8 cellular contexts compared by ENCODE assay signal in the genomic region with DNA sequence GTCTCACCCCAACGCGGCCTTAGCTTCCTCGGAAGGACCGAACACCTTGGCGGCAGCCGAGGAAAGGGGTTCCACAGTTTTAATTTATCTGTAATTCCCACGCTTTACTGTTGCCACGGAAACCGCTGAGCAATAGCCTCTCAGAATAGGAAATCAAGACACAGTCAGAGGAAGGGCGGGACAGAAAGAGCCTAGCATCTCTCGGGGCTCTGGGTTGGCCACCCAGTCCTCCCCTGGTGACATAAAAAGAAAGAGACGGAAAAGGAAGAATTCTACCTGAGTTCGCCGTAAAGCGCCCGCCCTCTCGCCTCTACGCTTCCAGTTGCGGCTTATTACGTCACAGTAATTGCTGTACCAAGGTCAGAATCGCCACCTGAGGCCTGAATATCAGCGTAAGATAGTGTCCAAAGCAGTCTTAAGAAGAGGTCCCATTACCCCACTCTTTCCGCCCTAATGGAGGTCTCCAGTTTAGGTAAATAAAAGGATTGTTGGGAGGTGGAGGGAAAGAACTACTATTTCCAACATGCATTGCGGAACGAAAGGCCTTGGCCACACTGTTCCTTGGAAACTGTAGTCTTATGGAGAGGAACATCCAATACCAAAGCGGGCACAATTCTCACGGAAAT. TPM values are rescaled to one million over a fixed set of nuclear protein-coding genes. Genes with fewer than 3 reads are reported as not detected.
A peak's percentile ranks its signal among the peaks of the same experiment; 100 is the strongest.
DNase-seq lines count a peak whose midpoint lies in the region; ATAC-seq, FAIRE-seq and TF ChIP-seq lines count a peak whose summit lies in the region.

No MANE protein-coding gene starts in this region.

- H3K4me3 ChIP-seq in BLaER1 treated with 17β-estradiol and CSF1 and Interleukin-3, amounts not matched to agents 10 nM and 100 nM, result peak overlapping the region; percentile 62 to 88 (median 79)
- H3K4me3 ChIP-seq in dorsolateral prefrontal cortex, result peak overlapping the region; percentile 58 to 98 (median 82)
- peak overlapping the region; percentile 62 to 94 (median 75) for H3K4me3 ChIP-seq in HepG2 (replicated peaks in 1 of 3; ENCODE audit: insufficient read depth in 1 of 3, low read depth in 2 of 3, low read length in 3 of 3)

- peak; percentile 30 for FAIRE-seq in HepG2 (lab: Jason Lieb, UNC)

- CTCF ChIA-PET in HepG2 (lab: Yijun Ruan, JAX; ENCODE audit: low intra/inter-chr PET ratio, low total read pairs), result interaction anchor here (1.0 kb wide), 1 partner anchor 146 kb away, joined by 3 read pairs; no protein-coding TSS in a partner anchor

- TF ChIP-seq POLR2A in HepG2 (IDR thresholded peaks at IDR 0.05; ENCODE audit: insufficient read depth in 1 of 2, low read depth in 2 of 2, low read length in 2 of 2), result peak in 1 of 2 experiments; percentile 23; a peak in 1 of 4 replicates

- TF ChIP-seq EP300 in HepG2 (IDR thresholded peaks at IDR 0.05; ENCODE audit: low read depth in 2 of 2, low read length in 2 of 2), result peak in 1 of 2 experiments; percentile 21; a peak in 2 of 4 replicates
- no peak for TF ChIP-seq EP300 in HepG2 (CRISPR knock-in tag; IDR thresholded peaks at IDR 0.05; ENCODE audit: borderline replicate concordance)

- H3K9ac ChIP-seq in BLaER1 treated with 17β-estradiol and CSF1 and Interleukin-3, amounts not matched to agents 10 nM and 100 nM, result peak overlapping the region; percentile 80 to 96 (median 91)
- H3K9ac ChIP-seq in HepG2 (ENCODE audit: insufficient read depth, low read depth, low read length), result peak overlapping the region; percentile 92

- peaks cover 32 to 48% (median 37%) of the 10 kb centered on the region in 10 experiments for H3K4me1 ChIP-seq in BLaER1 treated with 17β-estradiol and CSF1 and Interleukin-3, amounts not matched to agents 10 nM and 100 nM
- peaks cover 62% of the 10 kb centered on the region for H3K4me1 ChIP-seq in HepG2 (ENCODE audit: insufficient read depth, low read length)

- intact Hi-C loops in dorsolateral prefrontal cortex (cut with DNase I) (loop anchor here (2.0 to 5.0 kb wide), 7 partner anchors 45 to 217 kb away; a partner anchor contains a TSS), HepG2 (cut with micrococcal nuclease; ENCODE audit: unreplicated experiment) (loop anchor here (1.0 to 5.0 kb wide), 4 partner anchors 45 to 163 kb away; a partner anchor contains a TSS)

- TF ChIP-seq CTCF in dorsolateral prefrontal cortex (IDR thresholded peaks at IDR 0.05 in 54 of 56, conservative IDR thresholded peaks at IDR 0.05 in 2 of 56; ENCODE audit: low read depth in 1 of 56, partially characterized antibody in 56 of 56) (peak in 12 of 56 donors; percentile 2 to 30 (median 12)), HepG2 (CRISPR knock-in tag; IDR thresholded peaks at IDR 0.05) (no peak)

- in situ Hi-C loops in HepG2 (cut with HindIII; ENCODE audit: extremely low pct_ligation_motif_present, low pct_unique_long_range_greater_than_20kb), result no loop called here

- peaks cover 0 to 14% (median 7%) of the 10 kb centered on the region in 11 experiments; a peak in 13 of 22 replicates for H3K36me3 ChIP-seq in BLaER1 treated with 17β-estradiol and CSF1 and Interleukin-3, amounts not matched to agents 10 nM and 100 nM
- no peaks in the 10 kb centered on the region for H3K36me3 ChIP-seq in HepG2 (replicated peaks in 1 of 2; ENCODE audit: control insufficient read depth in 1 of 2, insufficient read depth in 2 of 2, low read length in 2 of 2)

- WGBS in HepG2 (ENCODE audit: low lambda C conversion rate), result under 1% methylated on average over 27 of the region's 27 CpGs

- 0 out of 2 replicates have a peak, but pooled peaks have one; percentile 4 for TF ChIP-seq RAD21 in HepG2 (CRISPR knock-in tag; IDR thresholded peaks at IDR 0.05)

- BruUV-seq in HepG2 (replicated peaks; lab: Mats Ljungman, UMichigan), result TSS peak; percentile 88

- H2AFZ ChIP-seq in HepG2 (ENCODE audit: low read length), result no peak overlapping the region

- no peaks in the 10 kb centered on the region for H3K9me3 ChIP-seq in BLaER1 treated with 17β-estradiol and CSF1 and Interleukin-3, amounts not matched to agents 10 nM and 100 nM (replicated peaks in 1 of 11)
- H3K9me3 ChIP-seq in HepG2 (ENCODE audit: low read length), result no peaks in the 10 kb centered on the region

- H4K20me1 ChIP-seq in BLaER1 treated with 17β-estradiol and CSF1 and Interleukin-3, amounts not matched to agents 10 nM and 100 nM, result peaks cover 0 to 26% (median 0%) of the 10 kb centered on the region in 11 experiments; a peak in 3 of 22 replicates
- no peaks in the 10 kb centered on the region for H4K20me1 ChIP-seq in HepG2 (ENCODE audit: insufficient read depth, low read length)

- peak; percentile 98 for DNase-seq in NCI-H748 (lab: John Stamatoyannopoulos, UW; ENCODE audit: unreplicated experiment)
- peak; percentile 56 to 85 for DNase-seq in activated CD4-positive, alpha-beta T cell treated with anti-CD3 and anti-CD28 coated beads, Interleukin-2, amount 50 U/mL, for 24 hours (ENCODE audit: low read depth in 1 of 2, low spot score in 1 of 2)
- peak; percentile 56 to 94 (median 89) for DNase-seq in dorsolateral prefrontal cortex
- peak; percentile 96 for DNase-seq in HepG2 (ENCODE audit: low spot score)
- peak; percentile 83 for DNase-seq in stimulated activated CD4-positive, alpha-beta T cell treated with anti-CD3 and anti-CD28 coated beads, Interleukin-4, amount 100 ng/mL, for 1 hour

- peak overlapping the region; percentile 78 to 97 (median 90) for H3K4me2 ChIP-seq in BLaER1 treated with 17β-estradiol and CSF1 and Interleukin-3, amounts not matched to agents 10 nM and 100 nM
- H3K4me2 ChIP-seq in HepG2 (ENCODE audit: low read depth, low read length), result peak overlapping the region; percentile 93

- ATAC-seq in GM19397 (IDR thresholded peaks at IDR 0.05; ENCODE audit: unreplicated experiment) (peak; percentile 65), HG03558 (IDR thresholded peaks at IDR 0.05; ENCODE audit: extremely low read depth, unreplicated experiment) (peak; percentile 30), HepG2 (peak; percentile 85)

- peak overlapping the region; percentile 81 to 99 (median 96) for H3K27ac ChIP-seq in BLaER1 treated with 17β-estradiol and CSF1 and Interleukin-3, amounts not matched to agents 10 nM and 100 nM
- peak overlapping the region; percentile 90 to 100 (median 98) for H3K27ac ChIP-seq in dorsolateral prefrontal cortex
- peak overlapping the region; percentile 90 for H3K27ac ChIP-seq in HepG2 (ENCODE audit: extremely low read length, insufficient read depth, low read length)

- H3K79me2 ChIP-seq in HepG2 (ENCODE audit: insufficient read depth, low read length), result peaks cover 36% of the 10 kb centered on the region

- H3K27me3 ChIP-seq in BLaER1 treated with 17β-estradiol and CSF1 and Interleukin-3, amounts not matched to agents 10 nM and 100 nM, result no peaks in the 10 kb centered on the region
- H3K27me3 ChIP-seq in dorsolateral prefrontal cortex (no peaks in the 10 kb centered on the region), HepG2 (ENCODE audit: control insufficient read depth in 1 of 2, insufficient read depth in 2 of 2, low read length in 2 of 2) (no peaks in the 10 kb centered on the region; a peak in 1 of 5 replicates)

- POLR2A ChIA-PET in HepG2 (lab: Yijun Ruan, JAX), result interaction anchor here (0.6 to 2.4 kb wide), 13 partner anchors 12 to 172 kb away, joined by 3 to 12 read pairs (median 6); a partner anchor contains a TSS

RNA-seq across cellular contexts. Expression of a gene that starts 0.8 kb away (rescaled TPM):
- total RNA-seq in dorsolateral prefrontal cortex (100 to 1,000 TPM in 22 of 120 experiments, 10 to 100 TPM in 98; 77.1 to 121 (median 91.7) TPM), HepG2 (2016; rRNA removed; fragmentation: Illumina TruSeq; extraction: Trizol) (51.7 and 79.0 TPM in 2 replicates)
- total RNA-seq in HepG2 (2016; cell fraction: cytosol; rRNA removed; fragmentation: Illumina TruSeq; extraction: Trizol; ENCODE audit: low read depth), result 9.9 and 10.8 TPM in 2 replicates
- 50.3 and 77.3 TPM in 2 replicates for total RNA-seq in HepG2 (2016; cell fraction: insoluble cytoplasmic fraction; rRNA removed; fragmentation: Illumina TruSeq; extraction: Trizol)
- total RNA-seq in HepG2 (2016; cell fraction: membrane; rRNA removed; fragmentation: Illumina TruSeq; extraction: Trizol), result 20.1 and 22.1 TPM in 2 replicates
- total RNA-seq in HepG2 (2016; cell fraction: nucleus; rRNA removed; fragmentation: Illumina TruSeq; extraction: Trizol), result 35.7 and 36.9 TPM in 2 replicates
- 102 and 121 TPM in 2 replicates for polyA plus RNA-seq in HepG2 (2011; rRNA removed)
- polyA plus RNA-seq in HepG2 (2011; cell fraction: cytosol; rRNA removed), result 87.1 and 91.6 TPM in 2 replicates
- polyA plus RNA-seq in HepG2 (2011; cell fraction: nucleus; rRNA removed), result 53.9 and 55.2 TPM in 2 replicates
- polyA plus RNA-seq in HepG2 (2012), result 78.0 and 105 TPM in 2 replicates
- polyA plus RNA-seq in HepG2 (2016; cell fraction: cytosol; fragmentation: Illumina TruSeq; extraction: Trizol; ENCODE audit: low read depth), result 5.5 and 5.9 TPM in 2 replicates
- 70.0 and 71.8 TPM in 2 replicates for polyA plus RNA-seq in HepG2 (2016; cell fraction: insoluble cytoplasmic fraction; fragmentation: Illumina TruSeq; extraction: Trizol; ENCODE audit: low read depth)
- polyA plus RNA-seq in HepG2 (2016; cell fraction: membrane; fragmentation: Illumina TruSeq; extraction: Trizol; ENCODE audit: low read depth), result 8.4 and 9.8 TPM in 2 replicates
- 40.5 and 50.3 TPM in 2 replicates for polyA plus RNA-seq in HepG2 (2016; cell fraction: nucleus; fragmentation: Illumina TruSeq; extraction: Trizol; ENCODE audit: insufficient read depth, low read depth)
- 94.6 and 191 TPM in 2 replicates for polyA minus RNA-seq in HepG2 (2011; rRNA and poly(A)+ RNA removed; ENCODE audit: low replicate concordance)
- 125 and 130 TPM in 2 replicates for polyA minus RNA-seq in HepG2 (2011; cell fraction: cytosol; rRNA and poly(A)+ RNA removed)
- 95.0 and 120 TPM in 2 replicates for polyA minus RNA-seq in HepG2 (2011; cell fraction: nucleus; rRNA and poly(A)+ RNA removed)

RNA-seq across cellular contexts. Expression of a gene that starts 41.4 kb away (rescaled TPM):
- total RNA-seq in dorsolateral prefrontal cortex (10 to 100 TPM in 19 of 120 experiments, 1 to 10 TPM in 101; 1.8 to 12.8 (median 6.6) TPM), HepG2 (2016; rRNA removed; fragmentation: Illumina TruSeq; extraction: Trizol) (7.3 and 16.9 TPM in 2 replicates)
- total RNA-seq in HepG2 (2016; cell fraction: cytosol; rRNA removed; fragmentation: Illumina TruSeq; extraction: Trizol; ENCODE audit: low read depth), result 3.9 and 4.5 TPM in 2 replicates
- 6.1 and 18.6 TPM in 2 replicates for total RNA-seq in HepG2 (2016; cell fraction: insoluble cytoplasmic fraction; rRNA removed; fragmentation: Illumina TruSeq; extraction: Trizol)
- 6.4 and 6.9 TPM in 2 replicates for total RNA-seq in HepG2 (2016; cell fraction: membrane; rRNA removed; fragmentation: Illumina TruSeq; extraction: Trizol)
- 20.5 and 23.8 TPM in 2 replicates for total RNA-seq in HepG2 (2016; cell fraction: nucleus; rRNA removed; fragmentation: Illumina TruSeq; extraction: Trizol)
- polyA plus RNA-seq in HepG2 (2011; rRNA removed), result 34.9 and 35.9 TPM in 2 replicates
- 23.9 and 25.0 TPM in 2 replicates for polyA plus RNA-seq in HepG2 (2011; cell fraction: cytosol; rRNA removed)
- polyA plus RNA-seq in HepG2 (2011; cell fraction: nucleus; rRNA removed), result 47.7 and 53.8 TPM in 2 replicates
- polyA plus RNA-seq in HepG2 (2012), result 16.4 and 17.3 TPM in 2 replicates
- 1.5 and 1.7 TPM in 2 replicates for polyA plus RNA-seq in HepG2 (2016; cell fraction: cytosol; fragmentation: Illumina TruSeq; extraction: Trizol; ENCODE audit: low read depth)
- polyA plus RNA-seq in HepG2 (2016; cell fraction: insoluble cytoplasmic fraction; fragmentation: Illumina TruSeq; extraction: Trizol; ENCODE audit: low read depth), result 4.9 and 7.2 TPM in 2 replicates
- polyA plus RNA-seq in HepG2 (2016; cell fraction: membrane; fragmentation: Illumina TruSeq; extraction: Trizol; ENCODE audit: low read depth), result 2.8 and 3.9 TPM in 2 replicates
- polyA plus RNA-seq in HepG2 (2016; cell fraction: nucleus; fragmentation: Illumina TruSeq; extraction: Trizol; ENCODE audit: insufficient read depth, low read depth), result 25.2 and 27.5 TPM in 2 replicates
- 1.4 and 123 TPM in 2 replicates for polyA minus RNA-seq in HepG2 (2011; rRNA and poly(A)+ RNA removed; ENCODE audit: low replicate concordance)
- polyA minus RNA-seq in HepG2 (2011; cell fraction: cytosol; rRNA and poly(A)+ RNA removed), result 16.5 and 18.7 TPM in 2 replicates
- polyA minus RNA-seq in HepG2 (2011; cell fraction: nucleus; rRNA and poly(A)+ RNA removed), result 64.1 and 65.3 TPM in 2 replicates

RNA-seq across cellular contexts. Expression of a gene that starts 45.1 kb away (rescaled TPM):
- 10 to 100 TPM in 58 of 120 experiments, 1 to 10 TPM in 62; 3.9 to 29.8 (median 9.9) TPM for total RNA-seq in dorsolateral prefrontal cortex
- 37.5 and 56.0 TPM in 2 replicates for total RNA-seq in HepG2 (2016; rRNA removed; fragmentation: Illumina TruSeq; extraction: Trizol)
- total RNA-seq in HepG2 (2016; cell fraction: cytosol; rRNA removed; fragmentation: Illumina TruSeq; extraction: Trizol; ENCODE audit: low read depth), result 16.6 and 20.8 TPM in 2 replicates
- total RNA-seq in HepG2 (2016; cell fraction: insoluble cytoplasmic fraction; rRNA removed; fragmentation: Illumina TruSeq; extraction: Trizol), result 33.8 and 58.4 TPM in 2 replicates
- total RNA-seq in HepG2 (2016; cell fraction: membrane; rRNA removed; fragmentation: Illumina TruSeq; extraction: Trizol), result 19.3 and 20.3 TPM in 2 replicates
- total RNA-seq in HepG2 (2016; cell fraction: nucleus; rRNA removed; fragmentation: Illumina TruSeq; extraction: Trizol), result 37.0 and 37.3 TPM in 2 replicates
- polyA plus RNA-seq in HepG2 (2011; rRNA removed), result 11.7 and 13.3 TPM in 2 replicates
- 6.1 and 11.1 TPM in 2 replicates for polyA plus RNA-seq in HepG2 (2011; cell fraction: cytosol; rRNA removed)
- polyA plus RNA-seq in HepG2 (2011; cell fraction: nucleus; rRNA removed), result 9.8 and 16.5 TPM in 2 replicates
- 5.2 and 10.0 TPM in 2 replicates for polyA plus RNA-seq in HepG2 (2012)
- polyA plus RNA-seq in HepG2 (2016; cell fraction: cytosol; fragmentation: Illumina TruSeq; extraction: Trizol; ENCODE audit: low read depth), result 1.1 TPM in 2 replicates
- polyA plus RNA-seq in HepG2 (2016; cell fraction: insoluble cytoplasmic fraction; fragmentation: Illumina TruSeq; extraction: Trizol; ENCODE audit: low read depth), result 25.6 and 29.6 TPM in 2 replicates
- polyA plus RNA-seq in HepG2 (2016; cell fraction: membrane; fragmentation: Illumina TruSeq; extraction: Trizol; ENCODE audit: low read depth), result 3.8 and 3.9 TPM in 2 replicates
- 39.1 and 42.0 TPM in 2 replicates for polyA plus RNA-seq in HepG2 (2016; cell fraction: nucleus; fragmentation: Illumina TruSeq; extraction: Trizol; ENCODE audit: insufficient read depth, low read depth)
- 45.8 and 194 TPM in 2 replicates for polyA minus RNA-seq in HepG2 (2011; rRNA and poly(A)+ RNA removed; ENCODE audit: low replicate concordance)
- polyA minus RNA-seq in HepG2 (2011; cell fraction: cytosol; rRNA and poly(A)+ RNA removed), result 13.8 and 15.9 TPM in 2 replicates
- polyA minus RNA-seq in HepG2 (2011; cell fraction: nucleus; rRNA and poly(A)+ RNA removed), result 29.7 and 36.7 TPM in 2 replicates

RNA-seq across cellular contexts. Expression of a gene that starts 58.2 kb away (rescaled TPM):
- 1 to 10 TPM in 6 of 120 experiments, under 1 TPM in 7, not detected in 107; 0.46 to 1.6 (median 0.96) TPM for total RNA-seq in dorsolateral prefrontal cortex
- total RNA-seq in HepG2 (2016; rRNA removed; fragmentation: Illumina TruSeq; extraction: Trizol), result not detected in 2 replicates
- not detected in 2 replicates for total RNA-seq in HepG2 (2016; cell fraction: cytosol; rRNA removed; fragmentation: Illumina TruSeq; extraction: Trizol; ENCODE audit: low read depth)
- not detected in 2 replicates for total RNA-seq in HepG2 (2016; cell fraction: insoluble cytoplasmic fraction; rRNA removed; fragmentation: Illumina TruSeq; extraction: Trizol)
- total RNA-seq in HepG2 (2016; cell fraction: membrane; rRNA removed; fragmentation: Illumina TruSeq; extraction: Trizol), result not detected in 2 replicates
- not detected in 2 replicates for total RNA-seq in HepG2 (2016; cell fraction: nucleus; rRNA removed; fragmentation: Illumina TruSeq; extraction: Trizol)
- polyA plus RNA-seq in HepG2 (2011; rRNA removed), result not detected in 2 replicates
- polyA plus RNA-seq in HepG2 (2011; cell fraction: cytosol; rRNA removed), result not detected in 2 replicates
- 0.35 TPM in 1 of 2 replicates, not detected in the other for polyA plus RNA-seq in HepG2 (2011; cell fraction: nucleus; rRNA removed)
- polyA plus RNA-seq in HepG2 (2012), result 3.0 and 6.9 TPM in 2 replicates
- polyA plus RNA-seq in HepG2 (2016; cell fraction: cytosol; fragmentation: Illumina TruSeq; extraction: Trizol; ENCODE audit: low read depth), result not detected in 2 replicates
- polyA plus RNA-seq in HepG2 (2016; cell fraction: insoluble cytoplasmic fraction; fragmentation: Illumina TruSeq; extraction: Trizol; ENCODE audit: low read depth), result not detected in 2 replicates
- not detected in 2 replicates for polyA plus RNA-seq in HepG2 (2016; cell fraction: membrane; fragmentation: Illumina TruSeq; extraction: Trizol; ENCODE audit: low read depth)
- polyA plus RNA-seq in HepG2 (2016; cell fraction: nucleus; fragmentation: Illumina TruSeq; extraction: Trizol; ENCODE audit: insufficient read depth, low read depth), result not detected in 2 replicates
- 0.28 and 0.48 TPM in 2 replicates for polyA minus RNA-seq in HepG2 (2011; rRNA and poly(A)+ RNA removed; ENCODE audit: low replicate concordance)
- not detected in 2 replicates for polyA minus RNA-seq in HepG2 (2011; cell fraction: cytosol; rRNA and poly(A)+ RNA removed)
- polyA minus RNA-seq in HepG2 (2011; cell fraction: nucleus; rRNA and poly(A)+ RNA removed), result 1.3 and 1.6 TPM in 2 replicates

Comparison
In these comparisons a context has a peak if more than half of its experiments do, and no peak if none do; other contexts are left out.
1. Peak in every context shown above with its lines: DNase-seq, ATAC-seq, H3K4me3 ChIP-seq and H3K27ac ChIP-seq.
2. ATAC-seq: peak in every context shown above with its lines; median percentile 85 in HepG2; 65 in GM19397; 30 in HG03558.